8 cellular contexts compared by ENCODE assay signal in the genomic region with DNA sequence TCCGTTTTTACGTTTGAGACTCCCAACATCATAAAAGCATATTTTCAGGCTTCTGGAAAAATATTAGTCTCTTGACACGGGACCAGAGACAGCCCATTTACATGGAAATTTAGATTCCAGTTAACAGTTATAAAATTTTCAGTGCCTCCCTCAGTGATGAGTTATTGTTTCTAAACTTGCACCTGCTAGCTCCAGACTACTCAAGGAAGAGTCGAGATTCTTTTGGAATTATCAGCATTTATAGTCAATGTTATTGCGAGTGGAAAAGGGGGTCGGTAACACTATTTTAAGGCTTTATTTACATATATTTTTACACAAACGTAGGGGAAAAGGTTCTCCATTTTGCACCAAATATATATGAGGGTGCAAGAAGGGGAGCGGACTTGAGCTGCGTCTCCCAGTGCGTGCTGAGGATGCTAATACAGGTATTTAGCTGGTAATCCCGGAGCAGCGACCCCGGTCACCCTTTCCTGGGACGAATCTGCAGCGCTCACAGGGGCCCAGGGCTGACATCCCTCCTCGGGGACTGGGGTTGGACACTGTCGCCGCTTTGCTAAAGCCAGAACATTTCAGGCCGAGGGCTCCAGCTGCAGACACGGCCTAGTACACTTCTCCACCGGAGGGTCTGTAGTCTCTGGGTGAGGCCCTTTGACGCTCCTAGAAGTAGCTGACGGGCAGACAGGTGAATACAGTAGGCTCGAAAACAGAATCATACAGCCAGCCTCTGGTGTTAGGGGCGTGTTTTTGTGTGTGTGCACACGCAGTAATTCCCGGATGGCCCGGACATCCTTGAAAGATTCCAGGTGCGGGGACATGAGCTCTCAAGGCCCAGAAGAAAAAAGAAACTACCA. TPM values are rescaled to one million over a fixed set of nuclear protein-coding genes. Genes with fewer than 3 reads are reported as not detected.
A peak's percentile ranks its signal among the peaks of the same experiment; 100 is the strongest.
DNase-seq lines count a peak whose midpoint lies in the region; ATAC-seq and TF ChIP-seq lines count a peak whose summit lies in the region.

No MANE protein-coding gene starts in this region.

- POLR2A ChIA-PET in HEK293T (lab: Yijun Ruan, JAX) = interaction anchor here (1.1 to 3.9 kb wide), 7 partner anchors 8 to 116 kb away, joined by 3 to 57 read pairs (median 8); a partner anchor contains a TSS

- intact Hi-C loops in spleen (cut with DNase I; ENCODE audit: low total_unique reads) = loop anchor here (10.0 kb wide), 1 partner anchor 103 kb away; a partner anchor contains a TSS

- no peak for DNase-seq in HEK293T (ENCODE audit: extremely low spot score)
- DNase-seq in activated T-cell treated with anti-CD3 and anti-CD28 coated beads, Interleukin-2, amount 50 U/mL, for 72 hours = peak in 1 of 2 donors; percentile 23
- no peak for DNase-seq in right atrium auricular region (ENCODE audit: low spot score)
- peak; percentile 89 for DNase-seq in spleen
- no peak for DNase-seq in NCI-H524 treated with DMSO at 0.1 percent for 48 hours (lab: John Stamatoyannopoulos, UW)
- no peak for DNase-seq in COLO829 (ENCODE audit: low spot score)

- TF ChIP-seq POLR2A in spleen (IDR thresholded peaks at IDR 0.05) = no peak

- TF ChIP-seq CTCF in right atrium auricular region (IDR thresholded peaks at IDR 0.05) (no peak), spleen (IDR thresholded peaks at IDR 0.05 in 8 of 11, conservative IDR thresholded peaks at IDR 0.05 in 3 of 11) (no peak)

- H3K36me3 ChIP-seq in right atrium auricular region (peaks cover 35% of the 10 kb centered on the region), spleen (peaks cover 4 to 39% (median 30%) of the 10 kb centered on the region in 6 donors)

- H3K27ac ChIP-seq in right atrium auricular region (peak overlapping the region; percentile 95 to 96), spleen (peak overlapping the region; percentile 96 to 100 (median 98))

- ATAC-seq in activated T-cell treated with anti-CD3 and anti-CD28 coated beads, Interleukin-2, amount 50 U/mL, for 72 hours (replicated peaks in 1 of 2) = no peak
- ATAC-seq in esophagus mucosa (no peak), HG03460 (IDR thresholded peaks at IDR 0.05; ENCODE audit: unreplicated experiment) (no peak)

- no peaks in the 10 kb centered on the region for H3K27me3 ChIP-seq in right atrium auricular region
- H3K27me3 ChIP-seq in spleen (replicated peaks in 1 of 7) = no peaks in the 10 kb centered on the region

- peak overlapping the region; percentile 98 to 99 for H3K4me3 ChIP-seq in right atrium auricular region
- H3K4me3 ChIP-seq in spleen = peak overlapping the region; percentile 88 to 100 (median 97)

- H3K4me1 Mint-ChIP-seq in activated T-cell treated with anti-CD3 and anti-CD28 coated beads, Interleukin-2, amount 50 U/mL, for 72 hours (ENCODE audit: low read depth) = peaks cover 66% of the 10 kb centered on the region

- WGBS in spleen, 5 donors = 43 to 67% (median 64%) methylated on average over 22 to 29 of the region's 29 CpGs

- H3K4me1 ChIP-seq in right atrium auricular region (peaks cover 0 to 25% of the 10 kb centered on the region in 2 donors), spleen (peaks cover 20 to 76% (median 58%) of the 10 kb centered on the region in 6 donors)

- peak overlapping the region; percentile 81 for H3K27ac Mint-ChIP-seq in activated T-cell treated with anti-CD3 and anti-CD28 coated beads, Interleukin-2, amount 50 U/mL, for 72 hours

- H3K9me3 ChIP-seq in right atrium auricular region (no peaks in the 10 kb centered on the region), spleen (no peaks in the 10 kb centered on the region)

- H3K36me3 Mint-ChIP-seq in activated T-cell treated with anti-CD3 and anti-CD28 coated beads, Interleukin-2, amount 50 U/mL, for 72 hours (ENCODE audit: insufficient read depth in 2 of 2) = peaks cover 5 to 37% of the 10 kb centered on the region in 2 donors

- peak overlapping the region; percentile 93 to 95 for H3K4me3 Mint-ChIP-seq in activated T-cell treated with anti-CD3 and anti-CD28 coated beads, Interleukin-2, amount 50 U/mL, for 72 hours

- H3K27me3 Mint-ChIP-seq in activated T-cell treated with anti-CD3 and anti-CD28 coated beads, Interleukin-2, amount 50 U/mL, for 72 hours (ENCODE audit: low read depth) = no peaks in the 10 kb centered on the region

- no peaks in the 10 kb centered on the region for H3K9me3 Mint-ChIP-seq in activated T-cell treated with anti-CD3 and anti-CD28 coated beads, Interleukin-2, amount 50 U/mL, for 72 hours

- CTCF ChIA-PET in HEK293T (lab: Yijun Ruan, JAX) = interaction anchor here (0.6 kb wide), 3 partner anchors 8 to 596 kb away, joined by 3 read pairs; no protein-coding TSS in a partner anchor

TF ChIP-seq in HEK293T, 16 proteins besides CTCF, POLR2A, EP300 and RAD21:
- TF ChIP-seq BHLHE40 (IDR thresholded peaks at IDR 0.05; ENCODE audit: borderline replicate concordance) = no peak
- TF ChIP-seq NFRKB (IDR thresholded peaks at IDR 0.05) = peak; percentile 14; the same call in 1 of the 2 replicates
- TF ChIP-seq HDGF (IDR thresholded peaks at IDR 0.05; ENCODE audit: borderline replicate concordance) = no peak; the same call in 1 of the 2 replicates

RNA-seq across cellular contexts. Expression of a gene that starts 0.7 kb away (rescaled TPM):
- total RNA-seq in activated T-cell treated with anti-CD3 and anti-CD28 coated beads, Interleukin-2, amount 50 U/mL, for 72 hours = 10 to 100 TPM; 26.8 to 31.9 TPM
- 10 to 100 TPM in 1 of 2 donors, 1 to 10 TPM in 1; 9.8 to 10.4 TPM for total RNA-seq in right atrium auricular region
- 10 to 100 TPM; 23.2 to 43.7 (median 26.3) TPM for total RNA-seq in spleen
- polyA plus RNA-seq in spleen = 1 to 10 TPM; 7.5 to 10.0 (median 9.0) TPM
- 10.0 TPM for total RNA-seq in esophagus mucosa

RNA-seq across cellular contexts. Expression of a gene that starts 8.9 kb away (rescaled TPM):
- 1,000 to 10,000 TPM; 1,492 to 1,529 TPM for total RNA-seq in activated T-cell treated with anti-CD3 and anti-CD28 coated beads, Interleukin-2, amount 50 U/mL, for 72 hours
- total RNA-seq in right atrium auricular region (1,000 to 10,000 TPM; 1,059 to 1,395 TPM), spleen (100 to 1,000 TPM; 652 to 978 (median 810) TPM), esophagus mucosa (942 TPM)
- 1,000 to 10,000 TPM; 2,892 to 4,324 (median 3,948) TPM for polyA plus RNA-seq in spleen

RNA-seq across cellular contexts. Expression of a gene that starts 46.8 kb away (rescaled TPM):
- total RNA-seq in activated T-cell treated with anti-CD3 and anti-CD28 coated beads, Interleukin-2, amount 50 U/mL, for 72 hours = 10 to 100 TPM; 19.2 to 23.5 TPM
- 1 to 10 TPM; 6.5 to 7.0 TPM for total RNA-seq in right atrium auricular region
- 10 to 100 TPM in 3 of 7 donors, 1 to 10 TPM in 4; 8.7 to 18.2 (median 10.0) TPM for total RNA-seq in spleen
- polyA plus RNA-seq in spleen = 1 to 10 TPM in 2 of 3 donors, under 1 TPM in 1; 1.00 to 2.2 (median 1.6) TPM
- total RNA-seq in esophagus mucosa = 4.6 TPM
